In genomic region chr1:98034505-98034904, GRCh38 we compare ENCODE assay signal across 17 cellular contexts.
DNase-seq lines count a peak whose midpoint lies in the region; ATAC-seq and TF ChIP-seq lines count a peak whose summit lies in the region.
"Had no signal": no experiment of that assay in that cellular context is flagged by ENCODE, and none has a peak within 500 bp of the region (broad histone marks: within the 10 kb centered on the region; RNA-seq: fewer than 3 reads in every experiment).

No MANE protein-coding gene starts in this region.

- no peaks in the 10 kb centered on the region for H3K27me3 Mint-ChIP-seq in osteocyte (ENCODE audit: unreplicated experiment)

- H3K79me2 ChIP-seq in GM23248 (ENCODE audit: insufficient read depth), result peaks cover 61% of the 10 kb centered on the region

- no peak overlapping the region for H3K9ac ChIP-seq in GM23248

- no peak overlapping the region for H3K4me3 ChIP-seq in GM23248
- H3K4me3 ChIP-seq in epithelial cell of esophagus (ENCODE audit: low read length), result no peak overlapping the region
- H3K4me3 ChIP-seq: adrenal gland, right atrium auricular region, suprapubic skin had no signal

- no peak overlapping the region for H3K4me3 Mint-ChIP-seq in osteocyte (ENCODE audit: unreplicated experiment)
- H3K4me3 Mint-ChIP-seq: CD4-positive, CD25-positive, alpha-beta regulatory T cell; immature natural killer cell; neural crest cell had no signal

- H3K4me1 Mint-ChIP-seq in osteocyte (ENCODE audit: unreplicated experiment), result peaks cover 47% of the 10 kb centered on the region
- H3K4me1 Mint-ChIP-seq: CD4-positive, CD25-positive, alpha-beta regulatory T cell; immature natural killer cell; neural crest cell had no signal

- H3K27ac Mint-ChIP-seq in osteocyte (ENCODE audit: unreplicated experiment), result peak overlapping the region; percentile 81
- H3K27ac Mint-ChIP-seq: CD4-positive, CD25-positive, alpha-beta regulatory T cell; immature natural killer cell had no signal

- H3K9me2 ChIP-seq in GM23248 (ENCODE audit: insufficient read depth), result no peaks in the 10 kb centered on the region

- WGBS in GM23248 (ENCODE audit: low coverage in 1 of 2, low lambda C conversion rate in 2 of 2, missing lambda C conversion rate in 2 of 2), 2 experiments, result 56 to 57% methylated on average over 3 of the region's 3 CpGs

- H3K4me1 ChIP-seq in GM23248 (ENCODE audit: insufficient read depth), result peaks cover 14% of the 10 kb centered on the region
- H3K4me1 ChIP-seq: adrenal gland, right atrium auricular region, suprapubic skin had no signal

- H3K36me3 Mint-ChIP-seq in osteocyte (ENCODE audit: unreplicated experiment), result no peaks in the 10 kb centered on the region
- H3K36me3 Mint-ChIP-seq: CD4-positive, CD25-positive, alpha-beta regulatory T cell; immature natural killer cell had no signal

- ATAC-seq in GM18870 (IDR thresholded peaks at IDR 0.05; ENCODE audit: unreplicated experiment), result no peak

- no peaks in the 10 kb centered on the region for H3K9me3 Mint-ChIP-seq in osteocyte (ENCODE audit: unreplicated experiment)
- H3K9me3 Mint-ChIP-seq: immature natural killer cell, neural crest cell had no signal

- 0 out of 2 replicates have a peak, but pooled peaks cover 5% of the 10 kb centered on the region for H4K20me1 ChIP-seq in GM23248 (ENCODE audit: insufficient read depth)

- H3K27me3 ChIP-seq in GM23248 (replicated peaks; ENCODE audit: insufficient read depth), result no peaks in the 10 kb centered on the region
- H3K27me3 ChIP-seq: adrenal gland, right atrium auricular region, suprapubic skin had no signal

- peaks cover 10% of the 10 kb centered on the region; the same call in 1 of the 2 replicates for H3F3A ChIP-seq in GM23248 (ENCODE audit: insufficient read depth)

- no peak overlapping the region for H3K27ac ChIP-seq in GM23248
- H3K27ac ChIP-seq: adrenal gland, right atrium auricular region, suprapubic skin had no signal

- H3K36me3 ChIP-seq in GM23248 (ENCODE audit: low read depth), result no peaks in the 10 kb centered on the region
- H3K36me3 ChIP-seq: adrenal gland, right atrium auricular region, suprapubic skin had no signal

- H2AFZ ChIP-seq in GM23248, result peak overlapping the region; percentile 44; the same call in 1 of the 2 replicates

- H3K9me3 ChIP-seq in GM23248 (ENCODE audit: low read depth), result no peaks in the 10 kb centered on the region
- H3K9me3 ChIP-seq: adrenal gland, right atrium auricular region, suprapubic skin had no signal

- DNase-seq in GM23248 (peak; percentile 38), NCI-H2107 treated with DMSO at 0.1 percent for 48 hours (lab: John Stamatoyannopoulos, UW; ENCODE audit: unreplicated experiment) (peak; percentile 70), epithelial cell of esophagus (ENCODE audit: low read depth) (peak; percentile 9), osteocyte (ENCODE audit: extremely low spot score, unreplicated experiment) (no peak), DMS53 treated with DMSO at 0.1 percent for 48 hours (lab: John Stamatoyannopoulos, UW; ENCODE audit: unreplicated experiment) (no peak), NCI-H2196 treated with DMSO at 0.1 percent for 48 hours (lab: John Stamatoyannopoulos, UW; ENCODE audit: unreplicated experiment) (no peak)
- DNase-seq: adrenal gland; CD4-positive, CD25-positive, alpha-beta regulatory T cell; H7; immature natural killer cell; mesenchymal stem cell; NCI-H526; stimulated activated CD4-positive, alpha-beta T cell treated with anti-CD3 and anti-CD28 coated beads, Interleukin-1b, Interleukin-23, amount 100 ng/mL, for 48 hours had no signal

- TF ChIP-seq CTCF in epithelial cell of esophagus (IDR thresholded peaks at IDR 0.05; ENCODE audit: insufficient read depth, low read depth, low read length, missing control alignments), result no peak
- no peak for TF ChIP-seq CTCF in osteocyte (IDR thresholded peaks at IDR 0.05)

- H3K4me2 ChIP-seq in GM23248 (ENCODE audit: unreplicated experiment), result no peak overlapping the region

- in situ Hi-C loops in GM23248 (cut with MboI), result no loop called here

Comparison
In these comparisons a context has a peak if more than half of its experiments do, and no peak if none do; other contexts are left out.
1. DNase-seq: peak in GM23248 (single experiment), NCI-H2107 treated with DMSO at 0.1 percent for 48 hours (single experiment) and epithelial cell of esophagus (single experiment); none in osteocyte (single experiment), DMS53 treated with DMSO at 0.1 percent for 48 hours (single experiment) and NCI-H2196 treated with DMSO at 0.1 percent for 48 hours (single experiment).